In the genomic region with DNA sequence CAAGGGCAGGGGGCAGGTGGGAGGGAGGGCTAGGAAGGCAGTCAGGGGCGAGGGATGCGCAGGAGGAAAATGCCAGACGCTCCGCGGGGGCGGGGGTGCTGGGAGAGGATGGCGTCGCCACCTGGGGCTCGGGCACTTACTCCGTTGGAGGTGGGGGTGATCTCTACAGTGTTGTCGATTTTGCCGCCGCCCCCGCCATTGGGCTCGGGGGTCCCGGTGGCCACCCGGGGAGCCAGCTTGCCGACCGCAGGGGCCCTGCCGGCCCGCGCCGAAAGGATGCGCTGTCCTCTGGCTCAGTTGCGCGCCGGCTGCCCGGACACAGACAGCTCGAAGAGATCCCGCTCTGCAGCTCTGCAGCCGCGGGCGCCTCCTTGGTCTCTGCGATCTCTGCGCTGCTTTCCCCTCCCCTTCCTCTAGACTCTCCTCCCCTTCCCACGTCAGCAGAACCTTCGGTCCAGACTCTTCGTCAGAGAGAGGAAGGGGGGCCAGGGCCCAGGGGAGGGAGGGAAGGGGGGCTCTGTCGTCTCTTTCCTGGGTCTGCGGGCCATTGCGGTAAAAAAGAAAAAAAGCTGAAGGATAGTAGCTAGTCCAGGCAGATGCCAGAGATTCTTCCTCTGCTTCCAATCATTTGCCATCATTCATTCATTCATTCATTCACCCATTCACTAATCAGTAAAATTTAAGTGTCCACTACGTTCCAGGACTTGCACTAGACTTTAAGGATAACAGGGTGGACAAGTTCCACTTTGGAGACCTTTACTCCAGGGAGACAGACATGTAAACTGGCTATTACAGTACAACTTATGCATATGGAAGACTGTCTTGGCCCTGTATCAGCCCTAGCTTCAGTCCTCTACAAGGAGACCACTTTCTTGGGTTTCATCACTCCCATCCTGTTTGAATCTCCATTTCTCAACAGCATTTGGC, we compare ENCODE assay signal across 8 cellular contexts. TPM values are rescaled to one million over a fixed set of nuclear protein-coding genes. Genes with fewer than 3 reads are reported as not detected.
DNase-seq lines count a peak whose midpoint lies in the region; ATAC-seq, FAIRE-seq and TF ChIP-seq lines count a peak whose summit lies in the region.

A gene (minus strand): TSS at position 382 of the 927 bp plus-strand sequence.

- H3K79me2 ChIP-seq in keratinocyte (ENCODE audit: control insufficient read depth, insufficient read depth, low read length) = no peaks in the 10 kb centered on the region
- H3K79me2 ChIP-seq in smooth muscle cell (ENCODE audit: low read depth) = no peaks in the 10 kb centered on the region

- H3K4me2 ChIP-seq in keratinocyte (ENCODE audit: control insufficient read depth, extremely low read depth, insufficient read depth, low read depth, low read length) (peak within 1 kb of the TSS; percentile 68), smooth muscle cell (peak within 1 kb of the TSS; percentile 99)

- no peak for ATAC-seq in HG03457 (IDR thresholded peaks at IDR 0.05; ENCODE audit: unreplicated experiment)
- no peak for ATAC-seq in HG03280 (IDR thresholded peaks at IDR 0.05; ENCODE audit: unreplicated experiment)

- H4K20me1 ChIP-seq in keratinocyte (ENCODE audit: control insufficient read depth, extremely low read depth, insufficient read depth, low read length) = no peaks in the 10 kb centered on the region
- H4K20me1 ChIP-seq in smooth muscle cell (ENCODE audit: low read depth) = peaks cover 6% of the 10 kb centered on the region

- FAIRE-seq in keratinocyte (lab: Jason Lieb, UNC) = no peak

- no peak for TF ChIP-seq CTCF in choroid plexus epithelial cell (conservative IDR thresholded peaks at IDR 0.05; ENCODE audit: low read depth, low read length)
- peak in 1 of 3 experiments; percentile 20 for TF ChIP-seq CTCF in keratinocyte (optimal IDR thresholded peaks at IDR 0.05 in 1 of 3, IDR thresholded peaks at IDR 0.05 in 1 of 3, conservative IDR thresholded peaks at IDR 0.05 in 1 of 3; ENCODE audit: extremely low read depth in 1 of 3, insufficient read depth in 2 of 3, low read length in 3 of 3)
- no peak for TF ChIP-seq CTCF in smooth muscle cell (IDR thresholded peaks at IDR 0.05; ENCODE audit: borderline replicate concordance, insufficient read depth, poor library complexity, severe bottlenecking)

- 2% methylated on average over 23 of the region's 42 CpGs for WGBS in smooth muscle cell (ENCODE audit: low lambda C conversion rate)

- H3K27ac ChIP-seq in keratinocyte (ENCODE audit: control insufficient read depth, insufficient read depth, low read length) = no peak within 1 kb of the TSS
- H3K27ac ChIP-seq in smooth muscle cell (ENCODE audit: low read depth) = peak within 1 kb of the TSS; percentile 63

- H3K4me3 ChIP-seq in choroid plexus epithelial cell (ENCODE audit: low read depth, low read length) (peak within 1 kb of the TSS; percentile 69), keratinocyte (ENCODE audit: control insufficient read depth in 2 of 3, extremely low read depth in 1 of 3, insufficient read depth in 2 of 3, low read depth in 1 of 3, low read length in 3 of 3) (peak within 1 kb of the TSS; percentile 38 to 55 (median 40)), smooth muscle cell (peak within 1 kb of the TSS; percentile 91)

- H3F3A ChIP-seq in smooth muscle cell (ENCODE audit: low read depth) = peaks cover 29% of the 10 kb centered on the region

- H3K4me1 ChIP-seq in keratinocyte (ENCODE audit: control insufficient read depth, extremely low read depth, insufficient read depth, low read length) = peaks cover 3% of the 10 kb centered on the region
- H3K4me1 ChIP-seq in smooth muscle cell (ENCODE audit: low read depth) = peaks cover 4% of the 10 kb centered on the region

- H3K9ac ChIP-seq in keratinocyte (ENCODE audit: control insufficient read depth, extremely low read depth, insufficient read depth, low read length) (no peak within 1 kb of the TSS), smooth muscle cell (ENCODE audit: low read depth) (peak within 1 kb of the TSS; percentile 64)

- DNase-seq in COR-L47 (lab: John Stamatoyannopoulos, UW) (peak; percentile 61), NCI-H146 (lab: John Stamatoyannopoulos, UW) (peak; percentile 57), choroid plexus epithelial cell (ENCODE audit: low read depth) (peak; percentile 92), keratinocyte (ENCODE audit: low read depth, low spot score) (no peak), smooth muscle cell (lab: John Stamatoyannopoulos, UW; ENCODE audit: unreplicated experiment) (peak; percentile 44)
- peak; percentile 45 for DNase-seq in activated CD4-positive, alpha-beta T cell treated with anti-CD3 and anti-CD28 coated beads for 1 hour

- dilution Hi-C loops in keratinocyte (cut with MboI; ENCODE audit: extremely low pct_ligation_motif_present, low sequenced_read_pairs) = no loop called here

- no peaks in the 10 kb centered on the region for H3K9me3 ChIP-seq in keratinocyte (ENCODE audit: control insufficient read depth, low read depth, low read length)
- no peaks in the 10 kb centered on the region for H3K9me3 ChIP-seq in smooth muscle cell (replicated peaks; ENCODE audit: low read depth)

- no peaks in the 10 kb centered on the region for H3K9me1 ChIP-seq in keratinocyte (ENCODE audit: control insufficient read depth, extremely low read depth, insufficient read depth, low read length)

- H3K36me3 ChIP-seq in keratinocyte (ENCODE audit: control insufficient read depth in 2 of 2, extremely low read depth in 1 of 2, insufficient read depth in 2 of 2, low read length in 2 of 2) (peaks cover 0 to 2% of the 10 kb centered on the region in 2 experiments), smooth muscle cell (ENCODE audit: low read depth) (no peaks in the 10 kb centered on the region)

- peaks cover 22% of the 10 kb centered on the region for H3K27me3 ChIP-seq in keratinocyte (ENCODE audit: control insufficient read depth, extremely low read depth, insufficient read depth, low read length)
- no peaks in the 10 kb centered on the region for H3K27me3 ChIP-seq in smooth muscle cell (ENCODE audit: low read depth)

- H2AFZ ChIP-seq in keratinocyte (ENCODE audit: control insufficient read depth, low read length) = peak within 1 kb of the TSS; percentile 53
- no peak within 1 kb of the TSS for H2AFZ ChIP-seq in smooth muscle cell (ENCODE audit: low read depth)

RNA-seq across cellular contexts. Expression of the gene that starts here (rescaled TPM):
- 0.76 to 2.1 TPM (median 1.2 TPM) in 3 replicates for polyA plus RNA-seq in keratinocyte
- polyA plus RNA-seq in keratinocyte (2011; ENCODE audit: low read depth) = 0.69 TPM
- polyA plus RNA-seq in keratinocyte (2011; cell fraction: cytosol; rRNA removed) = 0.34 and 0.60 TPM in 2 replicates
- 2.7 and 3.6 TPM in 2 replicates for polyA plus RNA-seq in keratinocyte (2011; cell fraction: nucleus; rRNA removed)
- 1.7 and 2.8 TPM in 2 replicates for polyA plus RNA-seq in keratinocyte (2012; ENCODE audit: low replicate concordance)
- polyA minus RNA-seq in keratinocyte = 0.99 to 1.4 TPM (median 1.2 TPM) in 3 replicates
- 0.96 TPM for polyA minus RNA-seq in keratinocyte (2011; cell fraction: cytosol; rRNA and poly(A)+ RNA removed)
- 2.5 and 3.3 TPM in 2 replicates for polyA minus RNA-seq in keratinocyte (2011; cell fraction: nucleus; rRNA and poly(A)+ RNA removed)
- 70.3 and 81.0 TPM in 2 replicates for total RNA-seq in smooth muscle cell
- polyA plus RNA-seq in smooth muscle cell = 127 and 134 TPM in 2 replicates

Comparison
In these comparisons a context has a peak if more than half of its experiments do, and no peak if none do; other contexts are left out.
1. RNA of the gene that starts here (polyA plus RNA-seq): 127 to 134 TPM in smooth muscle cell; 0.34 to 3.6 TPM in keratinocyte; every median in the first group is over 10 times any median in the second.
2. H3K4me3 ChIP-seq: peak in every context shown above with its lines; median percentile 91 in smooth muscle cell; 69 in choroid plexus epithelial cell; 40 in keratinocyte.